In the genomic region with DNA sequence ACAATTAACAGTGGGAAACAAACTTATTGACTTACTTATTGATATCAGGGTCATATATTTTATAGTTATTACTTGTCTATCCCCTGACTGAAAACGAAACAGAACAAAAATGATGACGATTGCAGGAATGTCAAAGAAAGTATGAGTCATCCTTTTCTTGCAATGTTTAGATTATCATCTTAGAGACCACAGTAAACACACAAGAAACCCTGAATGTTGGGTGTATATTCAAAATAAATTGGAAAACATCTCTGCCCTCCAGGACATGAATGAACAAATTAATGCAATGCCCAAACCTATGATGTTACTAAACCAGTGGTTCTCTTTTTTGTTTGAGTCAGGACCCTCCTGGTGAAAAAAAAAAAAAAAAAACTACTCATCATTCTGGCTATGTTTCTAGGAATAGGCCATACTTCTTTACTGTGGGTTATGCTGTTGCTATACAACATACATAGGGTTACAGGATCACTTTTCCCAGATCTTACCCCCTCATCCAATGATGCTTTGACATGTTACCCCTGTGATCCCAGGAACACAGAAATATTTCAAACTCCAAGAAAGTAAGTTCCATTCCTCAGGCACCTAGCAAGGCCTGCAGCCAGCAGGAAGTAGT, we compare ENCODE assay signal across 13 cellular contexts.
DNase-seq lines count a peak whose midpoint lies in the region; ATAC-seq and TF ChIP-seq lines count a peak whose summit lies in the region.
"Had no signal": no experiment of that assay in that cellular context is flagged by ENCODE, and none has a peak within 500 bp of the region (broad histone marks: within the 10 kb centered on the region; RNA-seq: fewer than 3 reads in every experiment).

No MANE protein-coding gene starts in this region.

- H3F3A ChIP-seq in smooth muscle cell (ENCODE audit: low read depth): no peaks in the 10 kb centered on the region

- H3K4me3 ChIP-seq in fibroblast of villous mesenchyme (ENCODE audit: low read depth, low read length) (no peak overlapping the region), smooth muscle cell (no peak overlapping the region)
- H3K4me3 ChIP-seq: left ventricle myocardium inferior, uterus had no signal

- H2AFZ ChIP-seq in smooth muscle cell (ENCODE audit: low read depth): peak overlapping the region; percentile 17

- peak overlapping the region; percentile 96 for H3K27ac ChIP-seq in smooth muscle cell (ENCODE audit: low read depth)
- H3K27ac ChIP-seq: left ventricle myocardium inferior, uterus had no signal

- H3K27me3 ChIP-seq in smooth muscle cell (ENCODE audit: low read depth): no peaks in the 10 kb centered on the region
- H3K27me3 ChIP-seq: uterus had no signal

- H3K9me3 ChIP-seq in smooth muscle cell (replicated peaks; ENCODE audit: low read depth): no peaks in the 10 kb centered on the region
- H3K9me3 ChIP-seq: left ventricle myocardium inferior, uterus had no signal

- TF ChIP-seq CTCF in fibroblast of villous mesenchyme (IDR thresholded peaks at IDR 0.05; ENCODE audit: insufficient read depth, low read depth, low read length) (no peak), smooth muscle cell (IDR thresholded peaks at IDR 0.05; ENCODE audit: borderline replicate concordance, insufficient read depth, poor library complexity, severe bottlenecking) (no peak)

- H3K36me3 ChIP-seq in smooth muscle cell (ENCODE audit: low read depth): no peaks in the 10 kb centered on the region
- H3K36me3 ChIP-seq: left ventricle myocardium inferior, uterus had no signal

- peaks cover 6% of the 10 kb centered on the region for H3K4me1 ChIP-seq in smooth muscle cell (ENCODE audit: low read depth)
- H3K4me1 ChIP-seq: left ventricle myocardium inferior, uterus had no signal

- H3K4me2 ChIP-seq in smooth muscle cell: peak overlapping the region; percentile 28

- no peaks in the 10 kb centered on the region for H4K20me1 ChIP-seq in smooth muscle cell (ENCODE audit: low read depth)

- peak overlapping the region; percentile 91 for H3K9ac ChIP-seq in smooth muscle cell (ENCODE audit: low read depth)

- H3K79me2 ChIP-seq in smooth muscle cell (ENCODE audit: low read depth): no peaks in the 10 kb centered on the region

- peak; percentile 88 for ATAC-seq in SK-N-SH treated with all-trans-retinoic acid at 6 μM for 48 hours
- ATAC-seq in GM21390 (IDR thresholded peaks at IDR 0.05; ENCODE audit: unreplicated experiment): no peak

- 5% methylated on average over 2 of the region's 2 CpGs for WGBS in smooth muscle cell (ENCODE audit: low lambda C conversion rate)

- DNase-seq in HCEC 1CT: peak; percentile 81
- peak; percentile 90 for DNase-seq in fibroblast of villous mesenchyme (ENCODE audit: low read depth)
- DNase-seq in smooth muscle cell (lab: John Stamatoyannopoulos, UW; ENCODE audit: unreplicated experiment): no peak
- no peak for DNase-seq in effector CD4-positive, alpha-beta T cell
- DNase-seq in activated T-cell treated with anti-CD3 and anti-CD28 coated beads for 4 hours: no peak
- no peak for DNase-seq in activated T-cell treated with anti-CD3 and anti-CD28 coated beads, Interleukin-2, amount 50 U/mL, for 1 hour
- DNase-seq: activated naive CD4-positive, alpha-beta T cell; H7; left ventricle myocardium inferior; NCI-H1694 treated with DMSO at 0.1 percent for 48 hours; uterus had no signal

TF ChIP-seq in SK-N-SH treated with all-trans-retinoic acid at 6 μM for 48 hours, 23 proteins besides CTCF, POLR2A, EP300 and RAD21:
- no peak for TF ChIP-seq ESRRG (CRISPR knock-in tag; IDR thresholded peaks at IDR 0.05)
- TF ChIP-seq OSR1 (CRISPR knock-in tag; IDR thresholded peaks at IDR 0.05): no peak
- TF ChIP-seq GLIS3 (CRISPR knock-in tag; IDR thresholded peaks at IDR 0.05): no peak
- TF ChIP-seq ZFP30 (CRISPR knock-in tag; IDR thresholded peaks at IDR 0.05): no peak
- TF ChIP-seq, protein P1, sequence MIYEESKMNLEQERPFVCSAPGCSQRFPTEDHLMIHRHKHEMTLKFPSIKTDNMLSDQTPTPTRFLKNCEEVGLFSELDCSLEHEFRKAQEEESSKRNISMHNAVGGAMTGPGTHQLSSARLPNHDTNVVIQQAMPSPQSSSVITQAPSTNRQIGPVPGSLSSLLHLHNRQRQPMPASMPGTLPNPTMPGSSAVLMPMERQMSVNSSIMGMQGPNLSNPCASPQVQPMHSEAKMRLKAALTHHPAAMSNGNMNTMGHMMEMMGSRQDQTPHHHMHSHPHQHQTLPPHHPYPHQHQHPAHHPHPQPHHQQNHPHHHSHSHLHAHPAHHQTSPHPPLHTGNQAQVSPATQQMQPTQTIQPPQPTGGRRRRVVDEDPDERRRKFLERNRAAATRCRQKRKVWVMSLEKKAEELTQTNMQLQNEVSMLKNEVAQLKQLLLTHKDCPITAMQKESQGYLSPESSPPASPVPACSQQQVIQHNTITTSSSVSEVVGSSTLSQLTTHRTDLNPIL (CRISPR knock-in tag; IDR thresholded peaks at IDR 0.05; ENCODE audit: low read depth): 0 out of 2 replicates have a peak, but pooled peaks have one; percentile 36
- no peak for TF ChIP-seq ARNTL (CRISPR knock-in tag; IDR thresholded peaks at IDR 0.05; ENCODE audit: borderline replicate concordance, low read depth)
- no peak for TF ChIP-seq RARB (CRISPR knock-in tag; IDR thresholded peaks at IDR 0.05)
- peak; percentile 6; the same call in 1 of the 2 replicates for TF ChIP-seq ZC3H10 (CRISPR knock-in tag; IDR thresholded peaks at IDR 0.05)
- peak; percentile 86 for TF ChIP-seq TOX (CRISPR knock-in tag; IDR thresholded peaks at IDR 0.05; ENCODE audit: borderline replicate concordance)
- TF ChIP-seq ZNF70 (CRISPR knock-in tag; IDR thresholded peaks at IDR 0.05): no peak
- TF ChIP-seq PPARA (CRISPR knock-in tag; IDR thresholded peaks at IDR 0.05; ENCODE audit: borderline replicate concordance): no peak
- no peak for TF ChIP-seq PATZ1 (CRISPR knock-in tag; IDR thresholded peaks at IDR 0.05; ENCODE audit: borderline replicate concordance)
- no peak for TF ChIP-seq ISL1 (CRISPR knock-in tag; IDR thresholded peaks at IDR 0.05)
- no peak for TF ChIP-seq ZFP3 (CRISPR knock-in tag; IDR thresholded peaks at IDR 0.05)
- no peak for TF ChIP-seq ZNF565 (CRISPR knock-in tag; conservative IDR thresholded peaks at IDR 0.05; ENCODE audit: low read depth)
- TF ChIP-seq, protein P2, sequence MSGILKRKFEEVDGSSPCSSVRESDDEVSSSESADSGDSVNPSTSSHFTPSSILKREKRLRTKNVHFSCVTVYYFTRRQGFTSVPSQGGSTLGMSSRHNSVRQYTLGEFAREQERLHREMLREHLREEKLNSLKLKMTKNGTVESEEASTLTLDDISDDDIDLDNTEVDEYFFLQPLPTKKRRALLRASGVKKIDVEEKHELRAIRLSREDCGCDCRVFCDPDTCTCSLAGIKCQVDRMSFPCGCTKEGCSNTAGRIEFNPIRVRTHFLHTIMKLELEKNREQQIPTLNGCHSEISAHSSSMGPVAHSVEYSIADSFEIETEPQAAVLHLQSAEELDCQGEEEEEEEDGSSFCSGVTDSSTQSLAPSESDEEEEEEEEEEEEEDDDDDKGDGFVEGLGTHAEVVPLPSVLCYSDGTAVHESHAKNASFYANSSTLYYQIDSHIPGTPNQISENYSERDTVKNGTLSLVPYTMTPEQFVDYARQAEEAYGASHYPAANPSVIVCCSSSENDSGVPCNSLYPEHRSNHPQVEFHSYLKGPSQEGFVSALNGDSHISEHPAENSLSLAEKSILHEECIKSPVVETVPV (CRISPR knock-in tag; IDR thresholded peaks at IDR 0.05): no peak

Comparison
In these comparisons a context has a peak if more than half of its experiments do, and no peak if none do; other contexts are left out.
1. DNase-seq: peak in HCEC 1CT (single experiment) and fibroblast of villous mesenchyme (single experiment); none in smooth muscle cell (single experiment), effector CD4-positive, alpha-beta T cell (single experiment), activated T-cell treated with anti-CD3 and anti-CD28 coated beads for 4 hours (single experiment) and activated T-cell treated with anti-CD3 and anti-CD28 coated beads, Interleukin-2, amount 50 U/mL, for 1 hour (single experiment).